Comparison of ENCODE assay signal across 10 cellular contexts in genomic region chr1:27886744-27887143, GRCh38. TPM values are rescaled to one million over a fixed set of nuclear protein-coding genes. Genes with fewer than 3 reads are reported as not detected.
A peak's percentile ranks its signal among the peaks of the same experiment; 100 is the strongest.
DNase-seq lines count a peak whose midpoint lies in the region; ATAC-seq and TF ChIP-seq lines count a peak whose summit lies in the region.
"Had no signal": no experiment of that assay in that cellular context is flagged by ENCODE, and none has a peak within 500 bp of the region (broad histone marks: within the 10 kb centered on the region; RNA-seq: fewer than 3 reads in every experiment).

No MANE protein-coding gene starts in this region.

- no peak for TF ChIP-seq POLR2A in esophagus muscularis mucosa (IDR thresholded peaks at IDR 0.05; ENCODE audit: low read depth)

- no peak overlapping the region for H2BK5ac ChIP-seq in neuronal stem cell (ENCODE audit: low read length)

- H3K36me3 Mint-ChIP-seq in activated T-cell treated with anti-CD3 and anti-CD28 coated beads, Interleukin-2, amount 50 U/mL, for 24 hours (ENCODE audit: low read depth): peaks cover 91% of the 10 kb centered on the region
- H3K36me3 Mint-ChIP-seq in activated CD4-positive, alpha-beta memory T cell treated with anti-CD3 and anti-CD28 coated beads, Interleukin-2, amount 10 ng/mL, durations not matched to agents 7 days and 5 days (ENCODE audit: low read depth): peaks cover 88% of the 10 kb centered on the region

- H3K4me2 ChIP-seq in neuronal stem cell (ENCODE audit: insufficient read depth, low read length, poor library complexity, severe bottlenecking): no peak overlapping the region

- no peak for TF ChIP-seq CTCF in esophagus muscularis mucosa (IDR thresholded peaks at IDR 0.05)
- TF ChIP-seq CTCF in left ventricle myocardium inferior (IDR thresholded peaks at IDR 0.05; ENCODE audit: borderline replicate concordance): no peak

- H2AFZ ChIP-seq in neuronal stem cell (ENCODE audit: low read length): no peak overlapping the region

- TF ChIP-seq EP300 in esophagus muscularis mucosa (IDR thresholded peaks at IDR 0.05): no peak

- H3K36me3 ChIP-seq in esophagus muscularis mucosa (peaks cover 6 to 54% (median 25%) of the 10 kb centered on the region in 4 donors), neuronal stem cell (replicated peaks in 1 of 2; ENCODE audit: control insufficient read depth in 2 of 2, insufficient read depth in 2 of 2, low read length in 2 of 2) (peaks cover 14 to 60% of the 10 kb centered on the region in 2 donors), left ventricle myocardium inferior (peaks cover 28% of the 10 kb centered on the region)

- 73% methylated on average over 3 of the region's 3 CpGs for WGBS in esophagus muscularis mucosa
- no CpG with 5 or more reads among the region's 3 CpGs for WGBS in neuronal stem cell (ENCODE audit: extremely low coverage in 2 of 2, insufficient read length in 2 of 2, insufficient replicate concordance in 1 of 2), 2 donors

- no peak overlapping the region for H2BK12ac ChIP-seq in neuronal stem cell (ENCODE audit: low read length)

- POLR2A ChIA-PET in activated CD4-positive, alpha-beta memory T cell treated with anti-CD3 and anti-CD28 coated beads, Interleukin-2, amount 10 ng/mL, durations not matched to agents 7 days and 5 days (lab: Charles Lee): interaction anchor here (0.8 to 2.6 kb wide), 9 partner anchors 9 to 106 kb away, joined by 3 to 22 read pairs (median 6); partner anchors contain the start of gene THEMIS2

- H2BK15ac ChIP-seq in neuronal stem cell (ENCODE audit: low read length): no peak overlapping the region

- H3K79me1 ChIP-seq in neuronal stem cell (ENCODE audit: low read depth, low read length): no peaks in the 10 kb centered on the region

- CTCF ChIA-PET in activated CD4-positive, alpha-beta memory T cell treated with anti-CD3 and anti-CD28 coated beads, Interleukin-2, amount 10 ng/mL, durations not matched to agents 7 days and 5 days (lab: Charles Lee): interaction anchor here (1.2 kb wide), 1 partner anchor 94 kb away, joined by 3 read pairs; no protein-coding TSS in a partner anchor

- peak overlapping the region; percentile 32 for H3K4me3 Mint-ChIP-seq in activated T-cell treated with anti-CD3 and anti-CD28 coated beads, Interleukin-2, amount 50 U/mL, for 24 hours
- H3K4me3 Mint-ChIP-seq in activated CD4-positive, alpha-beta memory T cell treated with anti-CD3 and anti-CD28 coated beads, Interleukin-2, amount 10 ng/mL, durations not matched to agents 7 days and 5 days: peak overlapping the region; percentile 61
- peak overlapping the region; percentile 59 to 61 for H3K4me3 Mint-ChIP-seq in stimulated activated naive CD8-positive, alpha-beta T cell treated with anti-CD3 and anti-CD28 coated beads, Interleukin-15, amount 100 ng/mL, for 72 hours

- H2AK5ac ChIP-seq in neuronal stem cell (ENCODE audit: low read depth, low read length): no peak overlapping the region

- no peak overlapping the region for H3K4me3 ChIP-seq in esophagus muscularis mucosa
- no peak overlapping the region for H3K4me3 ChIP-seq in neuronal stem cell (ENCODE audit: low read length in 2 of 2)
- no peak overlapping the region for H3K4me3 ChIP-seq in left ventricle myocardium inferior

- intact Hi-C loops in esophagus muscularis mucosa (cut with DNase I) (no loop called here), left ventricle myocardium inferior (cut with micrococcal nuclease) (no loop called here)

- no peak overlapping the region for H2BK120ac ChIP-seq in neuronal stem cell (ENCODE audit: low read depth, low read length)

- H3K18ac ChIP-seq in neuronal stem cell (ENCODE audit: low read length): no peak overlapping the region

- H3K27ac Mint-ChIP-seq in activated T-cell treated with anti-CD3 and anti-CD28 coated beads, Interleukin-2, amount 50 U/mL, for 24 hours: peak overlapping the region; percentile 93
- H3K27ac Mint-ChIP-seq in activated CD4-positive, alpha-beta memory T cell treated with anti-CD3 and anti-CD28 coated beads, Interleukin-2, amount 10 ng/mL, durations not matched to agents 7 days and 5 days: peak overlapping the region; percentile 90
- peak overlapping the region in 1 of 2 donors; percentile 28 for H3K27ac Mint-ChIP-seq in stimulated activated naive CD8-positive, alpha-beta T cell treated with anti-CD3 and anti-CD28 coated beads, Interleukin-15, amount 100 ng/mL, for 72 hours

- H3K9me3 ChIP-seq in esophagus muscularis mucosa (no peaks in the 10 kb centered on the region), neuronal stem cell (replicated peaks in 1 of 2; ENCODE audit: control insufficient read depth in 2 of 2, insufficient read depth in 1 of 2, low read depth in 1 of 2, low read length in 2 of 2) (no peaks in the 10 kb centered on the region), left ventricle myocardium inferior (replicated peaks) (no peaks in the 10 kb centered on the region)

- H4K8ac ChIP-seq in neuronal stem cell (ENCODE audit: low read depth, low read length): no peak overlapping the region

- no peak overlapping the region for H3K4ac ChIP-seq in neuronal stem cell (ENCODE audit: low read length)

- no peaks in the 10 kb centered on the region for H3K9me3 Mint-ChIP-seq in activated T-cell treated with anti-CD3 and anti-CD28 coated beads, Interleukin-2, amount 50 U/mL, for 24 hours
- H3K9me3 Mint-ChIP-seq in activated CD4-positive, alpha-beta memory T cell treated with anti-CD3 and anti-CD28 coated beads, Interleukin-2, amount 10 ng/mL, durations not matched to agents 7 days and 5 days: no peaks in the 10 kb centered on the region
- no peaks in the 10 kb centered on the region for H3K9me3 Mint-ChIP-seq in stimulated activated naive CD8-positive, alpha-beta T cell treated with anti-CD3 and anti-CD28 coated beads, Interleukin-15, amount 100 ng/mL, for 72 hours

- H3K4me1 ChIP-seq in esophagus muscularis mucosa (no peaks in the 10 kb centered on the region), neuronal stem cell (ENCODE audit: control insufficient read depth in 2 of 2, insufficient read depth in 1 of 2, low read depth in 1 of 2, low read length in 2 of 2) (no peaks in the 10 kb centered on the region), left ventricle myocardium inferior (no peaks in the 10 kb centered on the region)

- peak; percentile 29 for ATAC-seq in stimulated activated naive CD8-positive, alpha-beta T cell treated with anti-CD3 and anti-CD28 coated beads, Interleukin-15, amount 100 ng/mL, for 72 hours

- no peak overlapping the region for H3K23ac ChIP-seq in neuronal stem cell (ENCODE audit: low read depth, low read length, poor library complexity)

- H3K9ac ChIP-seq in neuronal stem cell (ENCODE audit: low read depth, low read length, poor library complexity): no peak overlapping the region

- H3K14ac ChIP-seq in neuronal stem cell (ENCODE audit: low read length): no peak overlapping the region

- no peaks in the 10 kb centered on the region for H3K27me3 ChIP-seq in esophagus muscularis mucosa
- no peaks in the 10 kb centered on the region for H3K27me3 ChIP-seq in neuronal stem cell (ENCODE audit: control insufficient read depth in 3 of 3, insufficient read depth in 3 of 3, low read depth in 1 of 3, low read length in 3 of 3)
- no peaks in the 10 kb centered on the region for H3K27me3 ChIP-seq in left ventricle myocardium inferior (ENCODE audit: low read depth)

- H3K4me1 Mint-ChIP-seq in activated T-cell treated with anti-CD3 and anti-CD28 coated beads, Interleukin-2, amount 50 U/mL, for 24 hours (ENCODE audit: low read depth): peaks cover 63% of the 10 kb centered on the region
- peaks cover 75% of the 10 kb centered on the region for H3K4me1 Mint-ChIP-seq in activated CD4-positive, alpha-beta memory T cell treated with anti-CD3 and anti-CD28 coated beads, Interleukin-2, amount 10 ng/mL, durations not matched to agents 7 days and 5 days
- H3K4me1 Mint-ChIP-seq in stimulated activated naive CD8-positive, alpha-beta T cell treated with anti-CD3 and anti-CD28 coated beads, Interleukin-15, amount 100 ng/mL, for 72 hours: peaks cover 50% of the 10 kb centered on the region

- H3K27ac ChIP-seq in esophagus muscularis mucosa (replicated peaks in 1 of 4) (peak overlapping the region in 3 of 4 donors; percentile 28 to 44 (median 30)), neuronal stem cell (replicated peaks; ENCODE audit: low read length) (no peak overlapping the region), left ventricle myocardium inferior (replicated peaks) (no peak overlapping the region)

- no peak for DNase-seq in activated T-cell treated with anti-CD3 and anti-CD28 coated beads, Interleukin-2, amount 50 U/mL, for 24 hours
- no peak for DNase-seq in activated T-cell treated with anti-CD3 and anti-CD28 coated beads for 4 hours
- no peak for DNase-seq in activated CD4-positive, alpha-beta memory T cell treated with anti-CD3 and anti-CD28 coated beads, Interleukin-2, amount 10 ng/mL, durations not matched to agents 7 days and 5 days
- DNase-seq in esophagus muscularis mucosa (ENCODE audit: extremely low spot score): no peak
- DNase-seq in stimulated activated naive CD8-positive, alpha-beta T cell treated with anti-CD3 and anti-CD28 coated beads, Interleukin-15, amount 100 ng/mL, for 72 hours: no peak
- no peak for DNase-seq in DMS 273 (lab: John Stamatoyannopoulos, UW; ENCODE audit: unreplicated experiment)
- DNase-seq in neuronal stem cell (ENCODE audit: low spot score): no peak
- DNase-seq in left ventricle myocardium inferior: no peak
- DNase-seq: NCI-H2029 had no signal

- no peaks in the 10 kb centered on the region for H3K27me3 Mint-ChIP-seq in activated T-cell treated with anti-CD3 and anti-CD28 coated beads, Interleukin-2, amount 50 U/mL, for 24 hours
- H3K27me3 Mint-ChIP-seq in activated CD4-positive, alpha-beta memory T cell treated with anti-CD3 and anti-CD28 coated beads, Interleukin-2, amount 10 ng/mL, durations not matched to agents 7 days and 5 days: no peaks in the 10 kb centered on the region
- H3K27me3 Mint-ChIP-seq in stimulated activated naive CD8-positive, alpha-beta T cell treated with anti-CD3 and anti-CD28 coated beads, Interleukin-15, amount 100 ng/mL, for 72 hours: no peaks in the 10 kb centered on the region

- H4K91ac ChIP-seq in neuronal stem cell (ENCODE audit: low read depth, low read length, poor library complexity): no peak overlapping the region

RNA-seq across cellular contexts. Expression of gene THEMIS2, which starts 14.4 kb away (rescaled TPM):
- total RNA-seq in activated CD4-positive, alpha-beta memory T cell treated with anti-CD3 and anti-CD28 coated beads, Interleukin-2, amount 10 ng/mL, durations not matched to agents 7 days and 5 days: 10 to 100 TPM; 58.9 to 60.1 TPM
- total RNA-seq in esophagus muscularis mucosa (10 to 100 TPM in 3 of 4 donors, 1 to 10 TPM in 1; 9.6 to 36.4 (median 24.6) TPM), left ventricle myocardium inferior (4.9 TPM)
- polyA plus RNA-seq in neuronal stem cell (2013, experiment 1 of 2): 3.3 TPM
- 3.7 TPM for polyA plus RNA-seq in neuronal stem cell (2013, experiment 2 of 2)

RNA-seq across cellular contexts. Expression of gene RPA2, which starts 27.6 kb away (rescaled TPM):
- 10 to 100 TPM; 76.7 to 78.8 TPM for total RNA-seq in activated CD4-positive, alpha-beta memory T cell treated with anti-CD3 and anti-CD28 coated beads, Interleukin-2, amount 10 ng/mL, durations not matched to agents 7 days and 5 days
- total RNA-seq in esophagus muscularis mucosa: 10 to 100 TPM; 21.2 to 41.5 (median 30.6) TPM
- 53.8 TPM for polyA plus RNA-seq in neuronal stem cell (2013, experiment 1 of 2)
- polyA plus RNA-seq in neuronal stem cell (2013, experiment 2 of 2): 52.0 TPM
- total RNA-seq in left ventricle myocardium inferior: 21.2 TPM

RNA-seq across cellular contexts. Expression of gene SMPDL3B, which starts 48.1 kb away (rescaled TPM):
- under 1 TPM; 0.76 to 0.93 TPM for total RNA-seq in activated CD4-positive, alpha-beta memory T cell treated with anti-CD3 and anti-CD28 coated beads, Interleukin-2, amount 10 ng/mL, durations not matched to agents 7 days and 5 days
- total RNA-seq in esophagus muscularis mucosa (under 1 TPM in 2 of 4 donors, not detected in 2; 0.23 to 0.58 TPM), left ventricle myocardium inferior (not detected)
- polyA plus RNA-seq in neuronal stem cell (2013, experiment 1 of 2): 1.3 TPM
- polyA plus RNA-seq in neuronal stem cell (2013, experiment 2 of 2): 1.6 TPM
- total RNA-seq: mesenteric fat pad had no signal

RNA-seq across cellular contexts. Expression of gene PPP1R8, which starts 56.2 kb away (rescaled TPM):
- total RNA-seq in activated CD4-positive, alpha-beta memory T cell treated with anti-CD3 and anti-CD28 coated beads, Interleukin-2, amount 10 ng/mL, durations not matched to agents 7 days and 5 days: 10 to 100 TPM; 48.5 to 51.2 TPM
- 10 to 100 TPM; 33.2 to 51.6 (median 42.0) TPM for total RNA-seq in esophagus muscularis mucosa
- 48.8 TPM for polyA plus RNA-seq in neuronal stem cell (2013, experiment 1 of 2)
- polyA plus RNA-seq in neuronal stem cell (2013, experiment 2 of 2): 47.3 TPM
- total RNA-seq in left ventricle myocardium inferior: 24.0 TPM

Comparison
In these comparisons a context has a peak if more than half of its experiments do, and no peak if none do; other contexts are left out.
1. H3K27ac ChIP-seq: peak in esophagus muscularis mucosa (3 of 4); none in neuronal stem cell (single experiment) and left ventricle myocardium inferior (single experiment).
2. Peak in every context shown above with its lines, with median percentiles within 50 percentile points of each other: H3K4me3 Mint-ChIP-seq.